In genomic region chr10:11865561-11865960, GRCh38 we compare ENCODE assay signal across 2 cellular contexts.
TF ChIP-seq lines count a peak whose summit lies in the region.

No MANE protein-coding gene starts in this region.

TF ChIP-seq in liver, 16 proteins besides CTCF, POLR2A, EP300 and RAD21 (continued from another document):
- TF ChIP-seq REST (IDR thresholded peaks at IDR 0.05), result no peak

TF ChIP-seq in HepG2, 621 proteins besides CTCF, POLR2A, EP300 and RAD21 (continued from another document):
- TF ChIP-seq GABPA (IDR thresholded peaks at IDR 0.05; ENCODE audit: low read depth, low read length) (no peak), GABPA (CRISPR knock-in tag; IDR thresholded peaks at IDR 0.05; ENCODE audit: low read depth) (no peak), CREM (IDR thresholded peaks at IDR 0.05) (no peak), CREM (CRISPR knock-in tag; IDR thresholded peaks at IDR 0.05) (no peak), ZNF276 (CRISPR knock-in tag; IDR thresholded peaks at IDR 0.05; ENCODE audit: low read depth) (no peak), TOE1 (CRISPR knock-in tag; IDR thresholded peaks at IDR 0.05) (no peak), BRF2 (CRISPR knock-in tag; IDR thresholded peaks at IDR 0.05) (no peak)
